ENCODE assay signal across 9 cellular contexts in the genomic region with DNA sequence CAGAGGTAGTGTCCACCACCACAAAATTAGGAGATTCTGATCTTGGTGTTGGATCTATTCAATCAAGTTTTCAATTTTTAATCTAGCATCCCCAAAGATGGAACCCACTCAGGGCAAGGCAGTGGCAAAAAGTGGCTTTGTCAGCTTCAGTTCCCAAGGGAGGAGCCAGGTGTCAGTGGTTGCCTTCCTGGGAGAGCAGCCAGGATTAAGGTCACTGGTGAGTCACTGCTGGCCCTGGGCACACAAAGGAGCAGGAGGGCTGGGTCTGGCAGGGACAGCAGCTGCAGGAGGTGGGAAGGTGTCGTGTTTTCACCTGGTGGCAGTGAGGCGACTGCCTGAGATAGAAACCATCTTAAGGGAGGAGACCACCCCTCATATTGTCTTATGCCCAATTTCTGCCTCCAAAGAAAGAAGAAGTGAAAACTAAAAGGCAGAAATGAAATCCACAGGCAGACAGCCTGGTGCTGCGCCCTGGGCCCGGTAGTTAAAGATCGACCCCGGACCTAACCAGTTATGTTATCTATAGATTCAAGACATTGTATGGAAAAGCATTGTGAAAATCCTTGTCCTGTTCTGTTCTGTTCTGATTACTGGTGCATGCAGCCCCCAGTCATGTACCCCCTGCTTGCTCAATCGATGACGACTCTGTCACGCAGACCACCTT. TPM values are rescaled to one million over a fixed set of nuclear protein-coding genes. Genes with fewer than 3 reads are reported as not detected.
DNase-seq lines count a peak whose midpoint lies in the region; ATAC-seq and TF ChIP-seq lines count a peak whose summit lies in the region.
"Had no signal": no experiment of that assay in that cellular context is flagged by ENCODE, and none has a peak within 500 bp of the region (broad histone marks: within the 10 kb centered on the region; RNA-seq: fewer than 3 reads in every experiment).

No MANE protein-coding gene starts in this region.

- H3K27me3 ChIP-seq in PC-3 (ENCODE audit: low read length), result no peaks in the 10 kb centered on the region

- H3K9ac ChIP-seq in PC-3 (ENCODE audit: low read length), result no peak overlapping the region

- peaks cover 14 to 26% of the 10 kb centered on the region in 2 donors for H3K4me1 Mint-ChIP-seq in stimulated activated naive B cell treated with anti-CD40 and anti-IgM and Interleukin-4, amounts not matched to agents 10 μg/mL and 1 μg/mL and 100 μg/mL, for 72 hours
- peaks cover 1% of the 10 kb centered on the region for H3K4me1 Mint-ChIP-seq in activated CD8-positive, alpha-beta memory T cell treated with anti-CD3 and anti-CD28 coated beads, Interleukin-2, amount 10 ng/mL, durations not matched to agents 7 days and 5 days

- CTCF ChIA-PET in PC-3 (lab: Charles Lee), result interaction anchor here (0.9 kb wide), 1 partner anchor 14 kb away, joined by 4 read pairs; no protein-coding TSS in a partner anchor
- CTCF ChIA-PET in activated CD8-positive, alpha-beta memory T cell treated with anti-CD3 and anti-CD28 coated beads, Interleukin-2, amount 10 ng/mL, durations not matched to agents 7 days and 5 days (lab: Charles Lee), result interaction anchor here (0.7 kb wide), 1 partner anchor 23 kb away, joined by 3 read pairs; no protein-coding TSS in a partner anchor

- H3K36me3 ChIP-seq in PC-3 (ENCODE audit: low read depth, low read length), result no peaks in the 10 kb centered on the region

- no peaks in the 10 kb centered on the region for H4K20me1 ChIP-seq in PC-3 (ENCODE audit: low read length)

- TF ChIP-seq CTCF in PC-3 (conservative IDR thresholded peaks at IDR 0.05; ENCODE audit: low read depth, low read length), result peak; percentile 40; the same call in 1 of the 2 replicates
- TF ChIP-seq CTCF in fibroblast of mammary gland (conservative IDR thresholded peaks at IDR 0.05; ENCODE audit: control insufficient read depth, insufficient read depth, low read depth, low read length), result no peak

- peaks cover 6 to 8% of the 10 kb centered on the region in 2 donors for H3K27me3 Mint-ChIP-seq in stimulated activated naive B cell treated with anti-CD40 and anti-IgM and Interleukin-4, amounts not matched to agents 10 μg/mL and 1 μg/mL and 100 μg/mL, for 72 hours
- no peaks in the 10 kb centered on the region for H3K27me3 Mint-ChIP-seq in activated CD8-positive, alpha-beta memory T cell treated with anti-CD3 and anti-CD28 coated beads, Interleukin-2, amount 10 ng/mL, durations not matched to agents 7 days and 5 days

- DNase-seq in HuH-7 (ENCODE audit: low spot score), result peak; percentile 55
- peak; percentile 93 for DNase-seq in PC-3
- peak; percentile 60 for DNase-seq in fibroblast of mammary gland (ENCODE audit: low read depth)
- peak; percentile 8 for DNase-seq in stimulated activated naive B cell treated with anti-CD40 and anti-IgM and Interleukin-4, amounts not matched to agents 10 μg/mL and 1 μg/mL and 100 μg/mL, for 72 hours
- no peak for DNase-seq in SKM-1 treated with dmso at 0.1 percent for 144 hours (lab: John Stamatoyannopoulos, UW; ENCODE audit: unreplicated experiment)
- no peak for DNase-seq in activated T-cell treated with anti-CD3 and anti-CD28 coated beads, Interleukin-2, amount 50 U/mL, for 48 hours
- no peak for DNase-seq in activated CD8-positive, alpha-beta memory T cell treated with anti-CD3 and anti-CD28 coated beads, Interleukin-2, amount 10 ng/mL, durations not matched to agents 7 days and 5 days

- H2AFZ ChIP-seq in PC-3 (ENCODE audit: low read length), result no peak overlapping the region

- H3K36me3 Mint-ChIP-seq in stimulated activated naive B cell treated with anti-CD40 and anti-IgM and Interleukin-4, amounts not matched to agents 10 μg/mL and 1 μg/mL and 100 μg/mL, for 72 hours, result no peaks in the 10 kb centered on the region
- no peaks in the 10 kb centered on the region for H3K36me3 Mint-ChIP-seq in activated CD8-positive, alpha-beta memory T cell treated with anti-CD3 and anti-CD28 coated beads, Interleukin-2, amount 10 ng/mL, durations not matched to agents 7 days and 5 days
- H3K36me3 Mint-ChIP-seq: memory B cell had no signal

- ATAC-seq in PC-3, result peak; percentile 99
- ATAC-seq in stimulated activated naive B cell treated with anti-CD40 and anti-IgM and Interleukin-4, amounts not matched to agents 10 μg/mL and 1 μg/mL and 100 μg/mL, for 72 hours (replicated peaks), result peak; percentile 71 to 72
- no peak for ATAC-seq in HG02571 (IDR thresholded peaks at IDR 0.05; ENCODE audit: unreplicated experiment)
- no peak for ATAC-seq in activated CD8-positive, alpha-beta memory T cell treated with anti-CD3 and anti-CD28 coated beads, Interleukin-2, amount 10 ng/mL, durations not matched to agents 7 days and 5 days

- intact Hi-C loops in PC-3 (cut with micrococcal nuclease), result loop anchor here (1.0 kb wide), 1 partner anchor 40 kb away; no protein-coding TSS in a partner anchor

- POLR2A ChIA-PET in PC-3 (lab: Charles Lee; ENCODE audit: unreplicated experiment), result interaction anchor here (0.5 kb wide), 1 partner anchor 1590 kb away, joined by 8 read pairs; no protein-coding TSS in a partner anchor

- H3K9me3 ChIP-seq in PC-3 (ENCODE audit: low read length), result no peaks in the 10 kb centered on the region

- H3K9me2 ChIP-seq in PC-3 (replicated peaks; ENCODE audit: low read length), result no peaks in the 10 kb centered on the region

- peak overlapping the region; percentile 36; the same call in 1 of the 2 replicates for H3K4me2 ChIP-seq in PC-3 (ENCODE audit: low read length)

- no TSS peak for BruUV-seq in PC-3 (replicated peaks; lab: Mats Ljungman, UMichigan)

- no peaks in the 10 kb centered on the region for H3K79me2 ChIP-seq in PC-3 (ENCODE audit: low read length)

- no peaks in the 10 kb centered on the region for H3K9me3 Mint-ChIP-seq in stimulated activated naive B cell treated with anti-CD40 and anti-IgM and Interleukin-4, amounts not matched to agents 10 μg/mL and 1 μg/mL and 100 μg/mL, for 72 hours
- H3K9me3 Mint-ChIP-seq in activated CD8-positive, alpha-beta memory T cell treated with anti-CD3 and anti-CD28 coated beads, Interleukin-2, amount 10 ng/mL, durations not matched to agents 7 days and 5 days (ENCODE audit: low read depth), result no peaks in the 10 kb centered on the region
- H3K9me3 Mint-ChIP-seq: memory B cell had no signal

- H3K27ac Mint-ChIP-seq in stimulated activated naive B cell treated with anti-CD40 and anti-IgM and Interleukin-4, amounts not matched to agents 10 μg/mL and 1 μg/mL and 100 μg/mL, for 72 hours, result no peak overlapping the region
- no peak overlapping the region for H3K27ac Mint-ChIP-seq in activated CD8-positive, alpha-beta memory T cell treated with anti-CD3 and anti-CD28 coated beads, Interleukin-2, amount 10 ng/mL, durations not matched to agents 7 days and 5 days
- H3K27ac Mint-ChIP-seq: memory B cell had no signal

- H3K4me3 Mint-ChIP-seq in stimulated activated naive B cell treated with anti-CD40 and anti-IgM and Interleukin-4, amounts not matched to agents 10 μg/mL and 1 μg/mL and 100 μg/mL, for 72 hours, result peak overlapping the region in 1 of 2 donors; percentile 34
- no peak overlapping the region for H3K4me3 Mint-ChIP-seq in activated CD8-positive, alpha-beta memory T cell treated with anti-CD3 and anti-CD28 coated beads, Interleukin-2, amount 10 ng/mL, durations not matched to agents 7 days and 5 days
- H3K4me3 Mint-ChIP-seq: memory B cell had no signal

- H3K4me3 ChIP-seq in PC-3 (ENCODE audit: low read length) (no peak overlapping the region), fibroblast of mammary gland (ENCODE audit: control insufficient read depth, low read depth, low read length) (no peak overlapping the region)

- H3K4me1 ChIP-seq in PC-3 (ENCODE audit: insufficient read depth, low read length), result peaks cover 11% of the 10 kb centered on the region

- H3K27ac ChIP-seq in PC-3 (ENCODE audit: low read length), result no peak overlapping the region

- no peaks in the 10 kb centered on the region for H3F3A ChIP-seq in PC-3 (ENCODE audit: low read length, unreplicated experiment)

RNA-seq across cellular contexts. Expression of a gene that starts 5.9 kb away (rescaled TPM):
- total RNA-seq in PC-3 (2014; rRNA removed), result 7.2 and 12.5 TPM in 2 replicates
- 1 to 10 TPM; 4.3 to 4.5 TPM for total RNA-seq in activated CD8-positive, alpha-beta memory T cell treated with anti-CD3 and anti-CD28 coated beads, Interleukin-2, amount 10 ng/mL, durations not matched to agents 7 days and 5 days

Comparison
In these comparisons a context has a peak if more than half of its experiments do, and no peak if none do; other contexts are left out.
1. DNase-seq: peak in HuH-7 (single experiment), PC-3 (single experiment), fibroblast of mammary gland (single experiment) and stimulated activated naive B cell treated with anti-CD40 and anti-IgM and Interleukin-4, amounts not matched to agents 10 μg/mL and 1 μg/mL and 100 μg/mL, for 72 hours (single experiment); none in SKM-1 treated with dmso at 0.1 percent for 144 hours (single experiment), activated T-cell treated with anti-CD3 and anti-CD28 coated beads, Interleukin-2, amount 50 U/mL, for 48 hours (0 of 2) and activated CD8-positive, alpha-beta memory T cell treated with anti-CD3 and anti-CD28 coated beads, Interleukin-2, amount 10 ng/mL, durations not matched to agents 7 days and 5 days (single experiment).
2. ATAC-seq: peak in PC-3 (single experiment) and stimulated activated naive B cell treated with anti-CD40 and anti-IgM and Interleukin-4, amounts not matched to agents 10 μg/mL and 1 μg/mL and 100 μg/mL, for 72 hours (2 of 2); none in HG02571 (single experiment) and activated CD8-positive, alpha-beta memory T cell treated with anti-CD3 and anti-CD28 coated beads, Interleukin-2, amount 10 ng/mL, durations not matched to agents 7 days and 5 days (single experiment).